ENCODE assay signal across 17 cellular contexts in genomic region chr3:188352196-188352927, GRCh38.
"Had no signal": no experiment of that assay in that cellular context is flagged by ENCODE, and none has a peak within 500 bp of the region (broad histone marks: within the 10 kb centered on the region; RNA-seq: fewer than 3 reads in every experiment).

No MANE protein-coding gene starts in this region.

- H3K27me3 ChIP-seq: ascending aorta, left lung, ovary, suprapubic skin had no signal

- H3K4me3 ChIP-seq: ascending aorta, left lung, ovary, skin epidermis, suprapubic skin had no signal

- H3K27ac ChIP-seq: ascending aorta, left lung, ovary, skin epidermis, suprapubic skin had no signal

- ATAC-seq: activated T-helper 17 cell treated with anti-CD3 and anti-CD28 coated beads, Interleukin-2, amount 50 U/mL, for 72 hours; effector memory CD8-positive, alpha-beta T cell; left lung; stimulated activated naive CD8-positive, alpha-beta T cell treated with anti-CD3 and anti-CD28 coated beads, Interleukin-15, Interleukin-2, amounts not matched to agents 100 U/mL and 50 U/mL, for 24 hours had no signal

- H3K9me3 ChIP-seq: ascending aorta, left lung, ovary, suprapubic skin had no signal

- H3K36me3 ChIP-seq: left lung, ovary, suprapubic skin had no signal

- DNase-seq: activated naive CD4-positive, alpha-beta T cell treated with Interleukin-2 at 50 U/mL for 16 hours; dermis blood vessel endothelial cell; effector memory CD8-positive, alpha-beta T cell; hippocampal formation; kidney; left lung; mesenchymal stem cell; ovary; stimulated activated CD4-positive, alpha-beta T cell treated with anti-CD3 and anti-CD28 coated beads, Interleukin-15, amount 100 ng/mL, for 24 hours; stimulated activated CD4-positive, alpha-beta T cell treated with anti-CD3 and anti-CD28 coated beads, Interleukin-4, amount 100 ng/mL, for 24 hours; stimulated activated naive CD8-positive, alpha-beta T cell treated with anti-CD3 and anti-CD28 coated beads, Interleukin-15, Interleukin-2, amounts not matched to agents 100 U/mL and 50 U/mL, for 24 hours; SW 1271; trophoblast cell had no signal
